Comparison of ENCODE assay signal across 9 cellular contexts in genomic region chr1:51515982-51516638, GRCh38. TPM values are rescaled to one million over a fixed set of nuclear protein-coding genes. Genes with fewer than 3 reads are reported as not detected.
DNase-seq lines count a peak whose midpoint lies in the region; ATAC-seq and TF ChIP-seq lines count a peak whose summit lies in the region.
"Had no signal": no experiment of that assay in that cellular context is flagged by ENCODE, and none has a peak within 500 bp of the region (broad histone marks: within the 10 kb centered on the region; RNA-seq: fewer than 3 reads in every experiment).

No MANE protein-coding gene starts in this region.

- intact Hi-C loops in PC-9 (cut with micrococcal nuclease; ENCODE audit: unreplicated experiment) (no loop called here), esophagus muscularis mucosa (cut with DNase I) (loop anchor here (5.0 to 10.0 kb wide), 2 partner anchors 101 to 281 kb away; partner anchors contain the start of genes OSBPL9 and RNF11), sigmoid colon (cut with DNase I) (loop anchor here (5.0 to 10.0 kb wide), 4 partner anchors 94 to 541 kb away; partner anchors contain the start of genes CDKN2C, OSBPL9 and RNF11)

- TF ChIP-seq EP300 in esophagus muscularis mucosa (IDR thresholded peaks at IDR 0.05), result no peak
- TF ChIP-seq EP300 in sigmoid colon (IDR thresholded peaks at IDR 0.05), result no peak

- TF ChIP-seq CTCF in PC-9 (conservative IDR thresholded peaks at IDR 0.05) (no peak), esophagus muscularis mucosa (IDR thresholded peaks at IDR 0.05) (no peak), sigmoid colon (IDR thresholded peaks at IDR 0.05) (no peak), GM10266 (IDR thresholded peaks at IDR 0.05; ENCODE audit: control insufficient read depth, insufficient read depth, low read depth, missing control alignments) (no peak)

- H3K27ac ChIP-seq in PC-9, result 0 out of 2 replicates have a peak overlapping the region, but pooled peaks have one; percentile 24
- peak overlapping the region; percentile 2 to 93 (median 91) for H3K27ac ChIP-seq in esophagus muscularis mucosa (replicated peaks in 1 of 4)
- peak overlapping the region; percentile 85 to 95 (median 92) for H3K27ac ChIP-seq in sigmoid colon

- peak overlapping the region; percentile 92; the same call in 1 of the 2 replicates for H3K4me3 ChIP-seq in GM08714 (ENCODE audit: low read length)
- peak overlapping the region; percentile 100; the same call in 1 of the 2 replicates for H3K4me3 ChIP-seq in PC-9
- peak overlapping the region; percentile 3 to 94 (median 93) for H3K4me3 ChIP-seq in esophagus muscularis mucosa
- peak overlapping the region in 2 of 4 donors; percentile 89 for H3K4me3 ChIP-seq in sigmoid colon

- H3K27me3 ChIP-seq in PC-9 (ENCODE audit: insufficient read depth, low read depth) (no peaks in the 10 kb centered on the region), esophagus muscularis mucosa (no peaks in the 10 kb centered on the region), sigmoid colon (no peaks in the 10 kb centered on the region)

- no peak overlapping the region for H2AFZ ChIP-seq in PC-9

- peaks cover 42% of the 10 kb centered on the region for H3K4me1 ChIP-seq in PC-9 (replicated peaks; ENCODE audit: insufficient read depth)
- H3K4me1 ChIP-seq in esophagus muscularis mucosa, result peaks cover 43 to 70% (median 66%) of the 10 kb centered on the region in 4 donors
- H3K4me1 ChIP-seq in sigmoid colon, result peaks cover 3 to 66% (median 44%) of the 10 kb centered on the region in 4 donors

- BruUV-seq in PC-9 (replicated peaks; lab: Mats Ljungman, UMichigan), result no TSS peak

- no peaks in the 10 kb centered on the region for H3K9me2 ChIP-seq in PC-9 (ENCODE audit: insufficient read depth)

- peaks cover 34% of the 10 kb centered on the region; the same call in 1 of the 2 replicates for H3F3A ChIP-seq in PC-9 (ENCODE audit: insufficient read depth, low read depth)

- H3K4me2 ChIP-seq in PC-9, result peak overlapping the region; percentile 91

- CTCF ChIA-PET in PC-9 (lab: Charles Lee), result interaction anchor here (0.6 kb wide), 1 partner anchor 1017 kb away, joined by 3 read pairs; no protein-coding TSS in a partner anchor

- H3K36me3 ChIP-seq in PC-9 (ENCODE audit: low read depth), result no peaks in the 10 kb centered on the region
- H3K36me3 ChIP-seq in esophagus muscularis mucosa, result no peaks in the 10 kb centered on the region
- H3K36me3 ChIP-seq in sigmoid colon, result no peaks in the 10 kb centered on the region

- in situ Hi-C loops in KBM-7 (cut with MboI; ENCODE audit: low pct_unique_long_range_greater_than_20kb, low sequenced_read_pairs), result no loop called here

- peaks cover 74% of the 10 kb centered on the region for H3K79me2 ChIP-seq in PC-9 (ENCODE audit: low read depth)

- TF ChIP-seq POLR2A in esophagus muscularis mucosa (IDR thresholded peaks at IDR 0.05; ENCODE audit: low read depth) (no peak), sigmoid colon (IDR thresholded peaks at IDR 0.05) (no peak)

- H4K20me1 ChIP-seq in PC-9 (ENCODE audit: insufficient read depth), result no peaks in the 10 kb centered on the region

- POLR2A ChIA-PET in PC-9 (lab: Charles Lee; ENCODE audit: unreplicated experiment), result interaction anchor here (0.7 kb wide), 1 partner anchor 187 kb away, joined by 5 read pairs; no protein-coding TSS in a partner anchor

- H3K9me3 ChIP-seq in PC-9 (ENCODE audit: insufficient read depth, low read depth) (no peaks in the 10 kb centered on the region), esophagus muscularis mucosa (peaks cover 0 to 3% (median 0%) of the 10 kb centered on the region in 4 donors), sigmoid colon (no peaks in the 10 kb centered on the region)

- DNase-seq in PC-9 (no peak), esophagus muscularis mucosa (ENCODE audit: extremely low spot score) (no peak), sigmoid colon (no peak), GM10266 (ENCODE audit: extremely low spot score) (no peak), KBM-7 (no peak), NCI-H2081 (lab: John Stamatoyannopoulos, UW) (no peak)
- DNase-seq: activated gamma-delta T cell treated with Interleukin-2 at 50 U/mL for 16 hours had no signal

- ATAC-seq in HG02610 (IDR thresholded peaks at IDR 0.05; ENCODE audit: unreplicated experiment), result no peak

RNA-seq across cellular contexts. Expression of gene EPS15, which starts 3.0 kb away (rescaled TPM):
- total RNA-seq in PC-9 (2021), result 60.1 and 61.0 TPM in 2 replicates
- 10 to 100 TPM; 49.8 to 84.3 (median 62.5) TPM for total RNA-seq in esophagus muscularis mucosa
- total RNA-seq in sigmoid colon, result 100 to 1,000 TPM in 3 of 4 donors, 10 to 100 TPM in 1; 72.4 to 131 (median 103) TPM
- polyA plus RNA-seq in sigmoid colon, result 10 to 100 TPM; 16.4 to 19.2 (median 18.6) TPM

Comparison
In these comparisons a context has a peak if more than half of its experiments do, and no peak if none do; other contexts are left out.
1. H3K27ac ChIP-seq: peak in every context shown above with its lines; median percentile 92 in sigmoid colon; 91 in esophagus muscularis mucosa; 24 in PC-9.